Comparison of ENCODE assay signal across 8 cellular contexts in genomic region chr6:138691595-138692057, GRCh38.
A peak's percentile ranks its signal among the peaks of the same experiment; 100 is the strongest.
DNase-seq lines count a peak whose midpoint lies in the region; ATAC-seq, FAIRE-seq and TF ChIP-seq lines count a peak whose summit lies in the region.

No MANE protein-coding gene starts in this region.

- H3K79me2 ChIP-seq in endothelial cell of umbilical vein (ENCODE audit: control insufficient read depth, insufficient read depth, low read length): peaks cover 60% of the 10 kb centered on the region

- peak overlapping the region; percentile 66 for H3K9ac ChIP-seq in endothelial cell of umbilical vein (replicated peaks; ENCODE audit: extremely low read depth, insufficient read depth, low read length)

- ATAC-seq in naive thymus-derived CD8-positive, alpha-beta T cell: peak in 1 of 2 donors; percentile 4

- H3K36me3 Mint-ChIP-seq in naive thymus-derived CD8-positive, alpha-beta T cell: no peaks in the 10 kb centered on the region

- H3K4me3 Mint-ChIP-seq in naive thymus-derived CD8-positive, alpha-beta T cell: peak overlapping the region; percentile 69 to 93 (median 86)

- peaks cover 0 to 32% (median 20%) of the 10 kb centered on the region in 5 donors for H3K27me3 Mint-ChIP-seq in naive thymus-derived CD8-positive, alpha-beta T cell

- H3K4me1 Mint-ChIP-seq in naive thymus-derived CD8-positive, alpha-beta T cell: peaks cover 3 to 13% (median 10%) of the 10 kb centered on the region in 4 donors

- peak overlapping the region; percentile 92 for H3K4me2 ChIP-seq in endothelial cell of umbilical vein (ENCODE audit: insufficient read depth, low read length)

- peak overlapping the region in 3 of 10 donors; percentile 5 to 73 (median 7) for H3K27ac Mint-ChIP-seq in naive thymus-derived CD8-positive, alpha-beta T cell

- FAIRE-seq in endothelial cell of umbilical vein (lab: Jason Lieb, UNC): peak; percentile 66

- H3K4me1 ChIP-seq in endothelial cell of umbilical vein (ENCODE audit: control insufficient read depth, extremely low read depth, insufficient read depth, low read length): peaks cover 25% of the 10 kb centered on the region

- intact Hi-C loops in endothelial cell of umbilical vein (cut with micrococcal nuclease): loop anchor here (1.0 to 10.0 kb wide), 7 partner anchors 31 to 673 kb away; no protein-coding TSS in a partner anchor

- POLR2A ChIA-PET in endothelial cell of umbilical vein (lab: Charles Lee): no interaction called here
- POLR2A ChIA-PET in naive thymus-derived CD8-positive, alpha-beta T cell (lab: Charles Lee): no interaction called here

- no peaks in the 10 kb centered on the region for H3K27me3 ChIP-seq in endothelial cell of umbilical vein (ENCODE audit: control insufficient read depth in 2 of 2, insufficient read depth in 2 of 2, low read length in 2 of 2)

- TF ChIP-seq CTCF in endothelial cell of umbilical vein (IDR thresholded peaks at IDR 0.05; ENCODE audit: extremely low read depth in 1 of 2, insufficient read depth in 1 of 2, low read depth in 1 of 2, low read length in 2 of 2): no peak

- H2AFZ ChIP-seq in endothelial cell of umbilical vein (ENCODE audit: low read depth, low read length): peak overlapping the region; percentile 27

- no peaks in the 10 kb centered on the region for H3K9me3 Mint-ChIP-seq in naive thymus-derived CD8-positive, alpha-beta T cell

- dilution Hi-C loops in endothelial cell of umbilical vein (cut with MboI; ENCODE audit: extremely low pct_ligation_motif_present, low sequenced_read_pairs): no loop called here

- TSS peak; percentile 71 for BruUV-seq in endothelial cell of umbilical vein (replicated peaks; lab: Mats Ljungman, UMichigan)

- H3K36me3 ChIP-seq in endothelial cell of umbilical vein (ENCODE audit: control insufficient read depth in 2 of 2, extremely low read depth in 1 of 2, insufficient read depth in 2 of 2, low read length in 2 of 2): no peaks in the 10 kb centered on the region

- H4K20me1 ChIP-seq in endothelial cell of umbilical vein (replicated peaks; ENCODE audit: control insufficient read depth, extremely low read depth, insufficient read depth, low read length): no peaks in the 10 kb centered on the region

- no peaks in the 10 kb centered on the region for H3K9me3 ChIP-seq in endothelial cell of umbilical vein (replicated peaks; ENCODE audit: control insufficient read depth, insufficient read depth, low read length)

- H3K27ac ChIP-seq in endothelial cell of umbilical vein (ENCODE audit: insufficient read depth, low read depth, low read length): peak overlapping the region; percentile 46

- H3K4me3 ChIP-seq in endothelial cell of umbilical vein (replicated peaks in 1 of 3; ENCODE audit: insufficient read depth in 1 of 3, low read depth in 1 of 3, low read length in 3 of 3): peak overlapping the region; percentile 74 to 90 (median 75)

- TF ChIP-seq POLR2A in endothelial cell of umbilical vein (IDR thresholded peaks at IDR 0.05; ENCODE audit: low read depth, low read length): no peak

- CTCF ChIA-PET in endothelial cell of umbilical vein (lab: Charles Lee): interaction anchor here (0.8 to 5.4 kb wide), 28 partner anchors 10 to 673 kb away, joined by 3 to 91 read pairs (median 4); no protein-coding TSS in a partner anchor

- H3K9me1 ChIP-seq in endothelial cell of umbilical vein (replicated peaks; ENCODE audit: control insufficient read depth, extremely low read depth, insufficient read depth, low read length): no peaks in the 10 kb centered on the region

- peak; percentile 4 for DNase-seq in activated naive CD4-positive, alpha-beta T cell treated with Interleukin-2 at 50 U/mL for 16 hours
- DNase-seq in activated naive CD4-positive, alpha-beta T cell (lab: John Stamatoyannopoulos, UW): no peak
- DNase-seq in endothelial cell of umbilical vein (ENCODE audit: low read depth, low spot score): peak; percentile 66
- DNase-seq in naive thymus-derived CD8-positive, alpha-beta T cell: no peak
- DNase-seq in stimulated activated CD4-positive, alpha-beta T cell treated with anti-CD3 and anti-CD28 coated beads, Interleukin-12 subunit alpha, Interleukin-12 subunit beta, amount 100 ng/mL, for 4 hours: no peak
- no peak for DNase-seq in NCI-H187 treated with DMSO at 0.1 percent for 48 hours (lab: John Stamatoyannopoulos, UW)
- no peak for DNase-seq in 8988T

TF ChIP-seq in PFSK-1, 5 proteins besides CTCF, POLR2A, EP300 and RAD21:
- TF ChIP-seq TAF1 (IDR thresholded peaks at IDR 0.05; ENCODE audit: borderline replicate concordance, insufficient read depth, low read length) (peak; percentile 10; the same call in 1 of the 2 replicates), SIN3A (IDR thresholded peaks at IDR 0.05; ENCODE audit: borderline replicate concordance, insufficient read depth, low read length) (peak; percentile 31; the same call in 1 of the 2 replicates), POLR2AphosphoS5 (IDR thresholded peaks at IDR 0.05; ENCODE audit: low read depth, low read length) (no peak; the same call in 1 of the 2 replicates)

TF ChIP-seq in endothelial cell of umbilical vein, 7 proteins besides CTCF, POLR2A, EP300 and RAD21:
- TF ChIP-seq EZH2 (IDR thresholded peaks at IDR 0.05; ENCODE audit: borderline replicate concordance, low read depth, low read length, severe bottlenecking) (no peak), POLR2AphosphoS5 (IDR thresholded peaks at IDR 0.05; ENCODE audit: insufficient read depth, low read depth, low read length) (no peak), JUN (IDR thresholded peaks at IDR 0.05; ENCODE audit: borderline replicate concordance, insufficient read depth, insufficient read length, low read depth) (no peak), MYC (IDR thresholded peaks at IDR 0.05; ENCODE audit: low read depth, low read length) (no peak), MAX (IDR thresholded peaks at IDR 0.05; ENCODE audit: insufficient read depth, insufficient read length) (no peak), FOS (IDR thresholded peaks at IDR 0.05; ENCODE audit: borderline replicate concordance, insufficient read depth, low read length) (no peak), GATA2 (IDR thresholded peaks at IDR 0.05; ENCODE audit: insufficient read depth, insufficient read length, low read depth, low read length) (no peak)

Comparison
In these comparisons a context has a peak if more than half of its experiments do, and no peak if none do; other contexts are left out.
1. DNase-seq: peak in activated naive CD4-positive, alpha-beta T cell treated with Interleukin-2 at 50 U/mL for 16 hours (single experiment) and endothelial cell of umbilical vein (single experiment); none in activated naive CD4-positive, alpha-beta T cell (0 of 4), naive thymus-derived CD8-positive, alpha-beta T cell (0 of 10), stimulated activated CD4-positive, alpha-beta T cell treated with anti-CD3 and anti-CD28 coated beads, Interleukin-12 subunit alpha, Interleukin-12 subunit beta, amount 100 ng/mL, for 4 hours (single experiment), NCI-H187 treated with DMSO at 0.1 percent for 48 hours (single experiment) and 8988T (single experiment).